8 cellular contexts compared by ENCODE assay signal in the genomic region with DNA sequence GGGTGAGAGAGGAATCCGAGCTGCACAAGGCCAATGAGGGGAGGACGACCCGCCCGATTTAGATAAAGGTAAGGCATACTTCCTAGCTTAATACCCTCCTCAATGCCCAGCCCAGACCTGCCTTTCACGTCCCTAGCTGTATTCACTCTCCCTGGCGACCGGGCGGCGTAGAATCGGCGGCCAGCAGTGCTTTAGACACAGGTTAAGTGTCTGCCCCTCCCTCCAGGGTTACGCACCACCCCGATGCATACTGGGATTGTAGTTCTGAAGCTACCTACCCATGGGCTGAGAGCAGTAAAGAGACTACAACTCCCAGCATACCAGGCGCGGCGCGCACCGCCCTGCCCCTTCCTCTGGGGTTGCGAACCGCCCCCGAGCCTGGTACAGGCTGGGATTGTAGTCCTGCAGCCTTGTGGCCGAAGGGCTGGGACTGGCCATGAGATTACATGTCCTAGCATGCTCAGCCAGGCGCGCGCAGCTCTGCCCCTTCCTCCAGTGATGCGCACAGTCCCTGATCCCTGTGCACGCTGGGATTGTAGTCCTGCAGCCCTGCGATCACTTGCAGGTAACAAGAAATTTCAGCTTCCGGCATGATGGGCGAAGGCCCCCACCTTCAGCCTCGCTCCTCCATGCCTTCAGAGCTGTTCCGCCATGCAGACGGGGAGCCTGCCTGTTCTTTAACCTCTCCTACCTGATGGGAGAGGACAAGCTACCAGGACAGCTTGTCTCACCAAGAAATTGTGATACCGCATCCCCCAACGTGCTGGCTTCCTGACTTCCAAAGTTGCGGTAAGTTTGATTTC. TPM values are rescaled to one million over a fixed set of nuclear protein-coding genes. Genes with fewer than 3 reads are reported as not detected.
DNase-seq lines count a peak whose midpoint lies in the region; TF ChIP-seq lines count a peak whose summit lies in the region.

No MANE protein-coding gene starts in this region.

- peak overlapping the region; percentile 75 for H3K27ac ChIP-seq in effector memory CD4-positive, alpha-beta T cell (ENCODE audit: insufficient read depth, low read length, poor library complexity, severe bottlenecking)

- H3K4me3 ChIP-seq in effector memory CD4-positive, alpha-beta T cell (ENCODE audit: insufficient read depth, low read depth, low read length, poor library complexity, severe bottlenecking), result peak overlapping the region; percentile 84

- H3K27me3 ChIP-seq in effector memory CD4-positive, alpha-beta T cell (replicated peaks; ENCODE audit: control insufficient read depth, insufficient read depth, low read length, poor library complexity, severe bottlenecking), result no peaks in the 10 kb centered on the region

- H3K9me3 ChIP-seq in effector memory CD4-positive, alpha-beta T cell (ENCODE audit: control insufficient read depth, low read length), result no peaks in the 10 kb centered on the region

- H3K36me3 ChIP-seq in effector memory CD4-positive, alpha-beta T cell (ENCODE audit: control insufficient read depth, insufficient read depth, low read length), result no peaks in the 10 kb centered on the region

- DNase-seq in COLO668 (lab: John Stamatoyannopoulos, UW; ENCODE audit: unreplicated experiment), result peak; percentile 96
- peak; percentile 91 for DNase-seq in GM20000 (ENCODE audit: low spot score)
- DNase-seq in HS-5 (ENCODE audit: low read depth), result peak; percentile 91
- peak; percentile 63 for DNase-seq in NK-92 (lab: John Stamatoyannopoulos, UW; ENCODE audit: unreplicated experiment)
- DNase-seq in activated CD8-positive, alpha-beta memory T cell treated with anti-CD3 and anti-CD28 coated beads for 24 hours, result peak; percentile 95
- DNase-seq in effector memory CD4-positive, alpha-beta T cell, result peak; percentile 70 to 89 (median 87)
- peak; percentile 98 to 99 for DNase-seq in lung microvascular endothelial cell (ENCODE audit: low read depth in 2 of 2)
- peak; percentile 80 to 87 (median 82) for DNase-seq in stimulated activated CD4-positive, alpha-beta T cell treated with anti-CD3 and anti-CD28 coated beads, TNF-alpha, amount 100 ng/mL, for 4 hours (ENCODE audit: low read depth in 3 of 3)

- no peak for TF ChIP-seq CTCF in GM20000 (IDR thresholded peaks at IDR 0.05; ENCODE audit: extremely low read depth, missing control alignments)

- H3K4me1 ChIP-seq in effector memory CD4-positive, alpha-beta T cell (ENCODE audit: control insufficient read depth, insufficient read depth, low read length, poor library complexity, severe bottlenecking), result peaks cover 28% of the 10 kb centered on the region

RNA-seq across cellular contexts. Expression of a gene that starts 43.5 kb away (rescaled TPM):
- 2.6 and 5.0 TPM in 2 replicates for total RNA-seq in lung microvascular endothelial cell

RNA-seq across cellular contexts. Expression of a gene that starts 45.1 kb away (rescaled TPM):
- 4.4 and 12.3 TPM in 2 replicates for total RNA-seq in lung microvascular endothelial cell

Comparison
In these comparisons a context has a peak if more than half of its experiments do, and no peak if none do; other contexts are left out.
1. Peak in every context shown above with its lines: DNase-seq, H3K4me3 ChIP-seq and H3K27ac ChIP-seq.